In genomic region chrX:9988762-9989161, GRCh38 we compare ENCODE assay signal across 8 cellular contexts. TPM values are rescaled to one million over a fixed set of nuclear protein-coding genes. Genes with fewer than 3 reads are reported as not detected.
A peak's percentile ranks its signal among the peaks of the same experiment; 100 is the strongest.
DNase-seq lines count a peak whose midpoint lies in the region; ATAC-seq and TF ChIP-seq lines count a peak whose summit lies in the region.
"Had no signal": no experiment of that assay in that cellular context is flagged by ENCODE, and none has a peak within 500 bp of the region (broad histone marks: within the 10 kb centered on the region; RNA-seq: fewer than 3 reads in every experiment).

No MANE protein-coding gene starts in this region.

- H3K27ac ChIP-seq in dorsolateral prefrontal cortex = no peak overlapping the region

- no peaks in the 10 kb centered on the region for H3K9me3 Mint-ChIP-seq in activated T-cell treated with anti-CD3 and anti-CD28 coated beads, Interleukin-2, amount 50 U/mL, for 72 hours
- H3K9me3 Mint-ChIP-seq: activated B cell treated with CpG ODN at 0.5 μM for 24 hours had no signal

- H3K27me3 Mint-ChIP-seq in activated T-cell treated with anti-CD3 and anti-CD28 coated beads, Interleukin-2, amount 50 U/mL, for 72 hours (ENCODE audit: low read depth) = peaks cover 5% of the 10 kb centered on the region
- H3K27me3 Mint-ChIP-seq: activated B cell treated with CpG ODN at 0.5 μM for 24 hours had no signal

- peaks cover 0 to 37% (median 2%) of the 10 kb centered on the region in 45 donors for H3K27me3 ChIP-seq in dorsolateral prefrontal cortex

- intact Hi-C loops in dorsolateral prefrontal cortex (cut with DNase I) = loop anchor here in 1 of 2 donors (5.0 kb wide), 1 partner anchor 96 kb away; no protein-coding TSS in a partner anchor

- peak; percentile 34; the same call in 2 of the 3 replicates for TF ChIP-seq CTCF in GM12872 (IDR thresholded peaks at IDR 0.05; ENCODE audit: insufficient read depth, low read depth, low read length)
- TF ChIP-seq CTCF in dorsolateral prefrontal cortex (IDR thresholded peaks at IDR 0.05 in 54 of 56, conservative IDR thresholded peaks at IDR 0.05 in 2 of 56; ENCODE audit: low read depth in 1 of 56, partially characterized antibody in 56 of 56) = peak in 52 of 56 donors; percentile 21 to 65 (median 40)

- no peaks in the 10 kb centered on the region for H3K36me3 Mint-ChIP-seq in activated T-cell treated with anti-CD3 and anti-CD28 coated beads, Interleukin-2, amount 50 U/mL, for 72 hours (ENCODE audit: insufficient read depth in 2 of 2)

- DNase-seq in NCI-H146 (lab: John Stamatoyannopoulos, UW) (peak; percentile 3), dorsolateral prefrontal cortex (no peak), renal cortical epithelial cell (ENCODE audit: low read depth) (peak; percentile 11)
- no peak for DNase-seq in activated T-cell treated with anti-CD3 and anti-CD28 coated beads, Interleukin-2, amount 50 U/mL, for 72 hours
- no peak for DNase-seq in activated T-cell treated with anti-CD3 and anti-CD28 coated beads, Interleukin-2, amount 50 U/mL, for 48 hours
- DNase-seq: activated B cell treated with CpG ODN at 0.5 μM for 24 hours had no signal

- ATAC-seq in activated T-cell treated with anti-CD3 and anti-CD28 coated beads, Interleukin-2, amount 50 U/mL, for 72 hours (replicated peaks in 1 of 2) = no peak
- no peak for ATAC-seq in HG03442 (IDR thresholded peaks at IDR 0.05; ENCODE audit: unreplicated experiment)

- H3K27ac Mint-ChIP-seq in activated T-cell treated with anti-CD3 and anti-CD28 coated beads, Interleukin-2, amount 50 U/mL, for 72 hours = no peak overlapping the region
- H3K27ac Mint-ChIP-seq: activated B cell treated with CpG ODN at 0.5 μM for 24 hours had no signal

- H3K4me3 ChIP-seq in dorsolateral prefrontal cortex = no peak overlapping the region

- no peak overlapping the region for H3K4me3 Mint-ChIP-seq in activated T-cell treated with anti-CD3 and anti-CD28 coated beads, Interleukin-2, amount 50 U/mL, for 72 hours
- H3K4me3 Mint-ChIP-seq: activated B cell treated with CpG ODN at 0.5 μM for 24 hours had no signal

- no peaks in the 10 kb centered on the region for H3K4me1 Mint-ChIP-seq in activated T-cell treated with anti-CD3 and anti-CD28 coated beads, Interleukin-2, amount 50 U/mL, for 72 hours (ENCODE audit: low read depth)

RNA-seq across cellular contexts. Expression of gene CLDN34, which starts 21.6 kb away (rescaled TPM):
- total RNA-seq in dorsolateral prefrontal cortex = 1 to 10 TPM in 81 of 120 experiments, under 1 TPM in 25, not detected in 14; 0.45 to 5.5 (median 1.4) TPM
- 0.40 TPM in 1 of 2 replicates, not detected in the other for total RNA-seq in renal cortical epithelial cell
- not detected for total RNA-seq in activated T-cell treated with anti-CD3 and anti-CD28 coated beads, Interleukin-2, amount 50 U/mL, for 72 hours
- total RNA-seq: activated B cell treated with CpG ODN at 0.5 μM for 24 hours had no signal

Comparison
In these comparisons a context has a peak if more than half of its experiments do, and no peak if none do; other contexts are left out.
1. DNase-seq: peak in NCI-H146 (single experiment) and renal cortical epithelial cell (single experiment); none in dorsolateral prefrontal cortex (0 of 10), activated T-cell treated with anti-CD3 and anti-CD28 coated beads, Interleukin-2, amount 50 U/mL, for 72 hours (0 of 2) and activated T-cell treated with anti-CD3 and anti-CD28 coated beads, Interleukin-2, amount 50 U/mL, for 48 hours (0 of 2).